ENCODE assay signal across 1 cellular context in the genomic region with DNA sequence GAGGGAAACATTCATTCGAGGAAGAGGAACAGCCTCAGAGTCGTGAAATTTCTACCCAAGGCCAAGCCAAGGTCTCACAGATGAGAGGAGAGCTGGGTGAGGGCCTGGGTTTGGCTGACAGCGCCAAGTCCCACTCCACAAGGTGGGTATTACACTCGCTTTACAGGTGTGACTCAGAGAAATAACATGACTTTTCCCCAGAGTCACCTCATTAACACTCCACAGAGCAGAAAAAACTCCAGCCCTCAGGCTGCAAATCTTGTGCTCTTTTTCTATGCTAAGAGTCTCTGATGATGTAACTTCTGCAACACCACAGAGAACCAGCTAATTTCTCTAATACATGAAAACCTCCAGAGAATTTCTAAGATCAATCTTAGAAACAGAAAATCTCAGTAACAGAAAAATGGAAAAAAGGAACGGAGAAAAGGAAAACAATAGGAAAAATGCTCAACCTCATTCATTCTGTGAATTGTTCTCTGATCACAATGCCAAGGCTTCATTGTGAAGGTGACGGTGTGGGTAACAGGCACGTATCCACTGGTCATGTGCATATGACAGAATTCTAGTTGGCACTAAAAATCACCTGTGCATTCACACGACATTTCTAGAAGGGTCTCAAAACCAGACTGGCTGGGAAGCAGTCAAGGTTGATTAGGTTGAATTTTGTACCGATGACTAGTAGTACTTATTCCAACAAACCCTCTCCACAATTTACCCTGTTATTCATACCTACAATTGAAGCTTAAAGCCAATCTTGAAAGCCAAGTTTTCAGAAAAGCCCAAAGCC.
TF ChIP-seq lines count a peak whose summit lies in the region.

No MANE protein-coding gene starts in this region.

TF ChIP-seq in GM23338, 12 proteins besides CTCF, POLR2A, EP300 and RAD21:
- no peak for TF ChIP-seq ZNF462 (CRISPR knock-in tag; IDR thresholded peaks at IDR 0.05)
- no peak for TF ChIP-seq CREB1 (CRISPR knock-in tag; IDR thresholded peaks at IDR 0.05; ENCODE audit: low read depth)
- no peak for TF ChIP-seq EZH2 (IDR thresholded peaks at IDR 0.05; ENCODE audit: low read depth, unreplicated experiment)
- no peak for TF ChIP-seq ZNF114 (CRISPR knock-in tag; IDR thresholded peaks at IDR 0.05)
- TF ChIP-seq STAT1 (IDR thresholded peaks at IDR 0.05; ENCODE audit: unreplicated experiment), result no peak
- TF ChIP-seq ZNF331 (CRISPR knock-in tag; IDR thresholded peaks at IDR 0.05; ENCODE audit: low read depth), result no peak
- TF ChIP-seq, protein P1, sequence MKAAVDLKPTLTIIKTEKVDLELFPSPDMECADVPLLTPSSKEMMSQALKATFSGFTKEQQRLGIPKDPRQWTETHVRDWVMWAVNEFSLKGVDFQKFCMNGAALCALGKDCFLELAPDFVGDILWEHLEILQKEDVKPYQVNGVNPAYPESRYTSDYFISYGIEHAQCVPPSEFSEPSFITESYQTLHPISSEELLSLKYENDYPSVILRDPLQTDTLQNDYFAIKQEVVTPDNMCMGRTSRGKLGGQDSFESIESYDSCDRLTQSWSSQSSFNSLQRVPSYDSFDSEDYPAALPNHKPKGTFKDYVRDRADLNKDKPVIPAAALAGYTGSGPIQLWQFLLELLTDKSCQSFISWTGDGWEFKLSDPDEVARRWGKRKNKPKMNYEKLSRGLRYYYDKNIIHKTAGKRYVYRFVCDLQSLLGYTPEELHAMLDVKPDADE (IDR thresholded peaks at IDR 0.05), result no peak
- no peak for TF ChIP-seq NANOG (IDR thresholded peaks at IDR 0.05; ENCODE audit: borderline replicate concordance)
- no peak for TF ChIP-seq POLR2AphosphoS5 (IDR thresholded peaks at IDR 0.05; ENCODE audit: low read depth)
- no peak for TF ChIP-seq EZH2phosphoT487 (IDR thresholded peaks at IDR 0.05; ENCODE audit: unreplicated experiment)
- TF ChIP-seq, protein P2, sequence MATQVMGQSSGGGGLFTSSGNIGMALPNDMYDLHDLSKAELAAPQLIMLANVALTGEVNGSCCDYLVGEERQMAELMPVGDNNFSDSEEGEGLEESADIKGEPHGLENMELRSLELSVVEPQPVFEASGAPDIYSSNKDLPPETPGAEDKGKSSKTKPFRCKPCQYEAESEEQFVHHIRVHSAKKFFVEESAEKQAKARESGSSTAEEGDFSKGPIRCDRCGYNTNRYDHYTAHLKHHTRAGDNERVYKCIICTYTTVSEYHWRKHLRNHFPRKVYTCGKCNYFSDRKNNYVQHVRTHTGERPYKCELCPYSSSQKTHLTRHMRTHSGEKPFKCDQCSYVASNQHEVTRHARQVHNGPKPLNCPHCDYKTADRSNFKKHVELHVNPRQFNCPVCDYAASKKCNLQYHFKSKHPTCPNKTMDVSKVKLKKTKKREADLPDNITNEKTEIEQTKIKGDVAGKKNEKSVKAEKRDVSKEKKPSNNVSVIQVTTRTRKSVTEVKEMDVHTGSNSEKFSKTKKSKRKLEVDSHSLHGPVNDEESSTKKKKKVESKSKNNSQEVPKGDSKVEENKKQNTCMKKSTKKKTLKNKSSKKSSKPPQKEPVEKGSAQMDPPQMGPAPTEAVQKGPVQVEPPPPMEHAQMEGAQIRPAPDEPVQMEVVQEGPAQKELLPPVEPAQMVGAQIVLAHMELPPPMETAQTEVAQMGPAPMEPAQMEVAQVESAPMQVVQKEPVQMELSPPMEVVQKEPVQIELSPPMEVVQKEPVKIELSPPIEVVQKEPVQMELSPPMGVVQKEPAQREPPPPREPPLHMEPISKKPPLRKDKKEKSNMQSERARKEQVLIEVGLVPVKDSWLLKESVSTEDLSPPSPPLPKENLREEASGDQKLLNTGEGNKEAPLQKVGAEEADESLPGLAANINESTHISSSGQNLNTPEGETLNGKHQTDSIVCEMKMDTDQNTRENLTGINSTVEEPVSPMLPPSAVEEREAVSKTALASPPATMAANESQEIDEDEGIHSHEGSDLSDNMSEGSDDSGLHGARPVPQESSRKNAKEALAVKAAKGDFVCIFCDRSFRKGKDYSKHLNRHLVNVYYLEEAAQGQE (IDR thresholded peaks at IDR 0.05; ENCODE audit: unreplicated experiment), result no peak
- no peak for TF ChIP-seq JUNB (IDR thresholded peaks at IDR 0.05; ENCODE audit: unreplicated experiment)
